In genomic region chr4:2964077-2964471, GRCh38 we compare ENCODE assay signal across 1 cellular context.
TF ChIP-seq lines count a peak whose summit lies in the region.

No MANE protein-coding gene starts in this region.

TF ChIP-seq in H1, 55 proteins besides CTCF, POLR2A, EP300 and RAD21:
- TF ChIP-seq KDM1A (IDR thresholded peaks at IDR 0.05; ENCODE audit: borderline replicate concordance, low read length) = no peak
- TF ChIP-seq EZH2 (IDR thresholded peaks at IDR 0.05; ENCODE audit: low read depth, low read length, severe bottlenecking) = peak; percentile 25
- TF ChIP-seq MAFK (IDR thresholded peaks at IDR 0.05; ENCODE audit: low read depth, low read length) = no peak
- no peak for TF ChIP-seq SP2 (IDR thresholded peaks at IDR 0.05; ENCODE audit: low read length)
